ENCODE assay signal across 16 cellular contexts in genomic region chr1:229205854-229206253, GRCh38.
A peak's percentile ranks its signal among the peaks of the same experiment; 100 is the strongest.
DNase-seq lines count a peak whose midpoint lies in the region; ATAC-seq and TF ChIP-seq lines count a peak whose summit lies in the region.
"Had no signal": no experiment of that assay in that cellular context is flagged by ENCODE, and none has a peak within 500 bp of the region (broad histone marks: within the 10 kb centered on the region; RNA-seq: fewer than 3 reads in every experiment).

No MANE protein-coding gene starts in this region.

- DNase-seq in CD4-positive, alpha-beta T cell = no peak
- DNase-seq in NCI-H187 treated with DMSO at 0.1 percent for 48 hours (lab: John Stamatoyannopoulos, UW) (peak; percentile 22), glutamatergic neuron (peak; percentile 32), stomach (no peak), AG08396 (ENCODE audit: low spot score) (no peak), pons (ENCODE audit: low spot score) (no peak), SIG-M5 (lab: John Stamatoyannopoulos, UW) (no peak)
- DNase-seq: activated CD4-positive, alpha-beta T cell treated with anti-CD3 and anti-CD28 coated beads, Interleukin-2, amount 50 U/mL, for 1 hour; AML-193; foreskin melanocyte; GF-D8; NCI-H774; right lobe of liver; stimulated activated CD4-positive, alpha-beta T cell treated with anti-CD3 and anti-CD28 coated beads, Interleukin-1b, Interleukin-23, amount 100 ng/mL, for 48 hours had no signal

- H3K9me3 Mint-ChIP-seq in CD4-positive, alpha-beta T cell = no peaks in the 10 kb centered on the region
- peaks cover 4% of the 10 kb centered on the region for H3K9me3 Mint-ChIP-seq in glutamatergic neuron (ENCODE audit: unreplicated experiment)
- H3K9me3 Mint-ChIP-seq: activated naive CD4-positive, alpha-beta T cell treated with anti-CD3 and anti-CD28 coated beads for 36 hours; naive thymus-derived CD8-positive, alpha-beta T cell had no signal

- H3K27me3 ChIP-seq in CD4-positive, alpha-beta T cell (ENCODE audit: control insufficient read depth, insufficient read depth, low read length) = no peaks in the 10 kb centered on the region
- no peaks in the 10 kb centered on the region for H3K27me3 ChIP-seq in stomach
- H3K27me3 ChIP-seq: right lobe of liver had no signal

- H3K27ac Mint-ChIP-seq in CD4-positive, alpha-beta T cell = peak overlapping the region; percentile 73
- H3K27ac Mint-ChIP-seq in glutamatergic neuron (ENCODE audit: unreplicated experiment) = no peak overlapping the region
- H3K27ac Mint-ChIP-seq: activated naive CD4-positive, alpha-beta T cell treated with anti-CD3 and anti-CD28 coated beads for 36 hours had no signal

- no peaks in the 10 kb centered on the region for H3K9me3 ChIP-seq in CD4-positive, alpha-beta T cell (ENCODE audit: control insufficient read depth, low read length)
- no peaks in the 10 kb centered on the region for H3K9me3 ChIP-seq in stomach
- H3K9me3 ChIP-seq: right lobe of liver had no signal

- H3K4me1 Mint-ChIP-seq in CD4-positive, alpha-beta T cell (ENCODE audit: low read depth) = peaks cover 30% of the 10 kb centered on the region
- peaks cover 15% of the 10 kb centered on the region for H3K4me1 Mint-ChIP-seq in glutamatergic neuron (ENCODE audit: low read depth, unreplicated experiment)

- 85 to 93% (median 91%) methylated on average over 7 to 8 of the region's 8 CpGs for WGBS in stomach, 5 donors

- ATAC-seq in CD4-positive, alpha-beta T cell (ENCODE audit: poor library complexity) = no peak

- no peak overlapping the region for H3K27ac ChIP-seq in CD4-positive, alpha-beta T cell (ENCODE audit: low read depth, low read length)
- peak overlapping the region in 3 of 5 donors; percentile 25 to 84 (median 70) for H3K27ac ChIP-seq in stomach

- H3K4me3 ChIP-seq in stomach = no peak overlapping the region
- H3K4me3 ChIP-seq: right lobe of liver had no signal

- no peak for TF ChIP-seq POLR2A in stomach (IDR thresholded peaks at IDR 0.05)

- no peak overlapping the region for H3K4me3 Mint-ChIP-seq in CD4-positive, alpha-beta T cell
- H3K4me3 Mint-ChIP-seq in glutamatergic neuron (ENCODE audit: unreplicated experiment) = no peak overlapping the region
- H3K4me3 Mint-ChIP-seq: activated naive CD4-positive, alpha-beta T cell treated with anti-CD3 and anti-CD28 coated beads for 36 hours had no signal

- TF ChIP-seq EP300 in stomach (IDR thresholded peaks at IDR 0.05) = no peak

- no peaks in the 10 kb centered on the region for H3K27me3 Mint-ChIP-seq in CD4-positive, alpha-beta T cell
- H3K27me3 Mint-ChIP-seq in glutamatergic neuron (ENCODE audit: unreplicated experiment) = peaks cover 4% of the 10 kb centered on the region

- CTCF ChIA-PET in CD4-positive, alpha-beta T cell (lab: Charles Lee) = no interaction called here

- intact Hi-C loops in CD4-positive, alpha-beta T cell (cut with DNase I, micrococcal nuclease) = no loop called here
- intact Hi-C loops in stomach (cut with DNase I; ENCODE audit: low total_unique reads) = no loop called here

- H3K4me1 ChIP-seq in stomach = peaks cover 6 to 56% (median 18%) of the 10 kb centered on the region in 4 donors
- H3K4me1 ChIP-seq: right lobe of liver had no signal

- no peaks in the 10 kb centered on the region for H3K36me3 ChIP-seq in stomach
- H3K36me3 ChIP-seq: right lobe of liver had no signal

- no peak for TF ChIP-seq CTCF in CD4-positive, alpha-beta T cell (IDR thresholded peaks at IDR 0.05)
- TF ChIP-seq CTCF in glutamatergic neuron (IDR thresholded peaks at IDR 0.05; ENCODE audit: partially characterized antibody, unreplicated experiment) (no peak), stomach (IDR thresholded peaks at IDR 0.05) (no peak)

- H3K36me3 Mint-ChIP-seq in CD4-positive, alpha-beta T cell (ENCODE audit: low read depth) = no peaks in the 10 kb centered on the region
- H3K36me3 Mint-ChIP-seq in glutamatergic neuron (ENCODE audit: unreplicated experiment) = peaks cover 6% of the 10 kb centered on the region

- POLR2A ChIA-PET in CD4-positive, alpha-beta T cell (lab: Charles Lee) = interaction anchor here (1.2 to 1.4 kb wide), 2 partner anchors 49 to 67 kb away, joined by 3 to 4 read pairs; no protein-coding TSS in a partner anchor

Comparison
In these comparisons a context has a peak if more than half of its experiments do, and no peak if none do; other contexts are left out.
1. DNase-seq: peak in NCI-H187 treated with DMSO at 0.1 percent for 48 hours (single experiment) and glutamatergic neuron (single experiment); none in CD4-positive, alpha-beta T cell (0 of 10), stomach (single experiment), AG08396 (single experiment), pons (single experiment) and SIG-M5 (single experiment).